18 cellular contexts compared by ENCODE assay signal in genomic region chr3:12695112-12695511, GRCh38.
"Had no signal": no experiment of that assay in that cellular context is flagged by ENCODE, and none has a peak within 500 bp of the region (broad histone marks: within the 10 kb centered on the region; RNA-seq: fewer than 3 reads in every experiment).

No MANE protein-coding gene starts in this region.

- H3K9me3 ChIP-seq: breast epithelium, gastroesophageal sphincter, heart left ventricle, prostate gland had no signal

- H3K4me1 ChIP-seq: breast epithelium, prostate gland had no signal

- H3K27me3 ChIP-seq: breast epithelium, gastroesophageal sphincter, heart left ventricle had no signal

- ATAC-seq: activated CD4-positive, CD25-positive, alpha-beta regulatory T cell treated with anti-CD3 and anti-CD28 coated beads, Interleukin-2, amount 50 U/mL, for 24 hours; effector memory CD8-positive, alpha-beta T cell; gastroesophageal sphincter; right cardiac atrium; stimulated activated memory B cell treated with anti-CD40 and anti-IgM and Interleukin-4, amounts not matched to agents 10 μg/mL and 1 μg/mL and 100 μg/mL, for 72 hours had no signal

- H3K36me3 ChIP-seq: breast epithelium, gastroesophageal sphincter, heart left ventricle, prostate gland had no signal

- H3K4me3 ChIP-seq: breast epithelium, gastroesophageal sphincter, prostate gland had no signal

- DNase-seq: activated CD4-positive, alpha-beta T cell treated with anti-CD3 and anti-CD28 coated beads, Interleukin-2, amount 50 U/mL, for 1 hour; activated CD8-positive, alpha-beta memory T cell treated with anti-CD3 and anti-CD28 coated beads for 24 hours; activated CD8-positive, alpha-beta memory T cell treated with anti-CD3 and anti-CD28 coated beads, Interleukin-2, amount 50 U/mL, for 48 hours; activated effector memory CD4-positive, alpha-beta T cell treated with anti-CD3 and anti-CD28 coated beads, Interleukin-2, amount 50 U/mL, for 16 hours; activated naive CD4-positive, alpha-beta T cell treated with anti-CD3 and anti-CD28 coated beads, Interleukin-2, amount 50 U/mL, for 16 hours; activated T-cell treated with anti-CD3 and anti-CD28 coated beads, Interleukin-2, amount 50 U/mL, for 48 hours; aorta; effector memory CD8-positive, alpha-beta T cell; heart left ventricle; kidney glomerular epithelial cell; naive B cell; right cardiac atrium; stimulated activated CD4-positive, alpha-beta T cell treated with anti-CD3 and anti-CD28 coated beads, Interleukin-4, amount 100 ng/mL, for 4 hours had no signal

- H3K27ac ChIP-seq: breast epithelium, gastroesophageal sphincter, prostate gland had no signal
